Comparison of ENCODE assay signal across 14 cellular contexts in the genomic region with DNA sequence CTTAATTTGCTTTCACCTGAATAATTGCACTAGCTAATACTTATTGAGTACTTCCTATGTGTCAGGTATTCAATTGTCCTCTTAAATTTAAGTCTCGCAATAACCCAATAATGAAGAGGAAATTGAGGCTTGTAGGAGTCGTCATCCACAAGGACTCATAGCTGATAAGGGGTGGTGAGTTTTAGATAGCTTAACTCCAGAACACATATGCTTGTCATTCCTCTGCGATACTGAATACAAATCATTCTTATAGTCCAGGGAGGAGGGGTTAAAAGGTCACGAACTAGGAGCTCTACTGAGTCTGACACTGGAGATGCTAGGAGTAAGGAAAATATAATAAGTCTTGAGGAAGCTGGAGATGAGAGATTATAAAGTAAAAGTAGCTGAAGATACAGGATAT. TPM values are rescaled to one million over a fixed set of nuclear protein-coding genes. Genes with fewer than 3 reads are reported as not detected.
DNase-seq lines count a peak whose midpoint lies in the region; ATAC-seq and TF ChIP-seq lines count a peak whose summit lies in the region.
"Had no signal": no experiment of that assay in that cellular context is flagged by ENCODE, and none has a peak within 500 bp of the region (broad histone marks: within the 10 kb centered on the region; RNA-seq: fewer than 3 reads in every experiment).

No MANE protein-coding gene starts in this region.

- no peak overlapping the region for H3K27ac Mint-ChIP-seq in Caco-2 (ENCODE audit: unreplicated experiment)
- no peak overlapping the region for H3K27ac Mint-ChIP-seq in activated T-helper 17 cell treated with anti-CD3 and anti-CD28 coated beads, Interleukin-2, amount 50 U/mL, for 72 hours
- H3K27ac Mint-ChIP-seq in naive thymus-derived CD4-positive, alpha-beta T cell: peak overlapping the region in 7 of 9 donors; percentile 25 to 97 (median 89)

- intact Hi-C loops in Caco-2 (cut with micrococcal nuclease; ENCODE audit: unreplicated experiment): no loop called here
- intact Hi-C loops in naive thymus-derived CD4-positive, alpha-beta T cell (cut with micrococcal nuclease): no loop called here

- H3K9me3 ChIP-seq in BLaER1 treated with 17β-estradiol and CSF1 and Interleukin-3, amounts not matched to agents 10 nM and 100 nM (replicated peaks in 1 of 11): no peaks in the 10 kb centered on the region
- H3K9me3 ChIP-seq in Caco-2 (no peaks in the 10 kb centered on the region), gastroesophageal sphincter (no peaks in the 10 kb centered on the region)
- H3K9me3 ChIP-seq in naive thymus-derived CD4-positive, alpha-beta T cell (ENCODE audit: control insufficient read depth in 2 of 3, low read length in 3 of 3): no peaks in the 10 kb centered on the region
- H3K9me3 ChIP-seq: psoas muscle had no signal

- POLR2A ChIA-PET in Caco-2 (lab: Charles Lee): no interaction called here
- POLR2A ChIA-PET in naive thymus-derived CD4-positive, alpha-beta T cell (lab: Charles Lee): no interaction called here

- no peaks in the 10 kb centered on the region for H3K9me3 Mint-ChIP-seq in Caco-2 (ENCODE audit: unreplicated experiment)
- H3K9me3 Mint-ChIP-seq in activated T-helper 17 cell treated with anti-CD3 and anti-CD28 coated beads, Interleukin-2, amount 50 U/mL, for 72 hours: no peaks in the 10 kb centered on the region
- H3K9me3 Mint-ChIP-seq in naive thymus-derived CD4-positive, alpha-beta T cell: peaks cover 0 to 2% (median 0%) of the 10 kb centered on the region in 11 donors

- BruUV-seq in Caco-2 (replicated peaks; lab: Mats Ljungman, UMichigan): no TSS peak

- H3K4me3 Mint-ChIP-seq in Caco-2 (ENCODE audit: unreplicated experiment): peak overlapping the region; percentile 38
- H3K4me3 Mint-ChIP-seq in activated T-helper 17 cell treated with anti-CD3 and anti-CD28 coated beads, Interleukin-2, amount 50 U/mL, for 72 hours: peak overlapping the region; percentile 92
- peak overlapping the region; percentile 34 to 98 (median 74) for H3K4me3 Mint-ChIP-seq in naive thymus-derived CD4-positive, alpha-beta T cell

- CTCF ChIA-PET in Caco-2 (lab: Charles Lee): no interaction called here
- CTCF ChIA-PET in naive thymus-derived CD4-positive, alpha-beta T cell (lab: Charles Lee): interaction anchor here (0.7 kb wide), 1 partner anchor 75 kb away, joined by 3 read pairs; no protein-coding TSS in a partner anchor

- no peak for ATAC-seq in activated T-helper 17 cell treated with anti-CD3 and anti-CD28 coated beads, Interleukin-2, amount 50 U/mL, for 72 hours (replicated peaks)
- no peak for ATAC-seq in naive thymus-derived CD4-positive, alpha-beta T cell
- no peak for ATAC-seq in GM18861 (IDR thresholded peaks at IDR 0.05; ENCODE audit: unreplicated experiment)
- no peak for ATAC-seq in gastroesophageal sphincter
- ATAC-seq: Right ventricle myocardium inferior had no signal

- H3K4me1 ChIP-seq in BLaER1 treated with 17β-estradiol and CSF1 and Interleukin-3, amounts not matched to agents 10 nM and 100 nM: peaks cover 22 to 39% (median 30%) of the 10 kb centered on the region in 10 experiments
- H3K4me1 ChIP-seq in Caco-2 (no peaks in the 10 kb centered on the region), gastroesophageal sphincter (peaks cover 12 to 25% (median 13%) of the 10 kb centered on the region in 3 donors)
- peaks cover 10 to 13% of the 10 kb centered on the region in 2 donors for H3K4me1 ChIP-seq in naive thymus-derived CD4-positive, alpha-beta T cell (ENCODE audit: control insufficient read depth in 2 of 2, insufficient read depth in 2 of 2, low read length in 2 of 2)

- H3K27ac ChIP-seq in BLaER1 treated with 17β-estradiol and CSF1 and Interleukin-3, amounts not matched to agents 10 nM and 100 nM: peak overlapping the region in 4 of 11 experiments; percentile 82 to 92 (median 86); a peak in 7 of 22 replicates
- H3K27ac ChIP-seq in naive thymus-derived CD4-positive, alpha-beta T cell (ENCODE audit: low read depth, low read length): no peak overlapping the region
- H3K27ac ChIP-seq in gastroesophageal sphincter: no peak overlapping the region
- H3K27ac ChIP-seq: C4-2B had no signal

- H4K20me1 ChIP-seq in BLaER1 treated with 17β-estradiol and CSF1 and Interleukin-3, amounts not matched to agents 10 nM and 100 nM: peaks cover 0 to 5% (median 0%) of the 10 kb centered on the region in 11 experiments; a peak in 1 of 22 replicates

- H3K4me3 ChIP-seq in BLaER1 treated with 17β-estradiol and CSF1 and Interleukin-3, amounts not matched to agents 10 nM and 100 nM: no peak overlapping the region
- H3K4me3 ChIP-seq in Caco-2 (ENCODE audit: low read depth, low read length) (no peak overlapping the region), gastroesophageal sphincter (no peak overlapping the region)
- H3K4me3 ChIP-seq in naive thymus-derived CD4-positive, alpha-beta T cell (ENCODE audit: low read length): no peak overlapping the region

- peak overlapping the region in 7 of 11 experiments; percentile 2 to 95 (median 80); a peak in 6 of 22 replicates for H3K4me2 ChIP-seq in BLaER1 treated with 17β-estradiol and CSF1 and Interleukin-3, amounts not matched to agents 10 nM and 100 nM

- H3K36me3 Mint-ChIP-seq in Caco-2 (ENCODE audit: insufficient read depth, unreplicated experiment): peaks cover 17% of the 10 kb centered on the region
- peaks cover 5% of the 10 kb centered on the region for H3K36me3 Mint-ChIP-seq in activated T-helper 17 cell treated with anti-CD3 and anti-CD28 coated beads, Interleukin-2, amount 50 U/mL, for 72 hours (ENCODE audit: low read depth)
- H3K36me3 Mint-ChIP-seq in naive thymus-derived CD4-positive, alpha-beta T cell: peaks cover 0 to under 1% (median 0%) of the 10 kb centered on the region in 5 donors

- peaks cover 0 to 5% (median 2%) of the 10 kb centered on the region in 11 experiments; a peak in 7 of 22 replicates for H3K36me3 ChIP-seq in BLaER1 treated with 17β-estradiol and CSF1 and Interleukin-3, amounts not matched to agents 10 nM and 100 nM
- no peaks in the 10 kb centered on the region for H3K36me3 ChIP-seq in Caco-2 (ENCODE audit: control insufficient read depth, insufficient read depth, low read length)
- peaks cover 0 to 3% (median 0%) of the 10 kb centered on the region in 3 experiments for H3K36me3 ChIP-seq in naive thymus-derived CD4-positive, alpha-beta T cell (ENCODE audit: control insufficient read depth in 2 of 3, insufficient read depth in 3 of 3, low read length in 3 of 3)
- peaks cover 0 to under 1% of the 10 kb centered on the region in 2 donors for H3K36me3 ChIP-seq in gastroesophageal sphincter

- no peak for TF ChIP-seq EP300 in gastroesophageal sphincter (IDR thresholded peaks at IDR 0.05)

- TF ChIP-seq POLR2A in gastroesophageal sphincter (IDR thresholded peaks at IDR 0.05): no peak

- TF ChIP-seq CTCF in Caco-2 (IDR thresholded peaks at IDR 0.05; ENCODE audit: insufficient read depth in 1 of 2, low read depth in 1 of 2, low read length in 1 of 2, severe bottlenecking in 1 of 2, unreplicated experiment in 1 of 2): no peak
- TF ChIP-seq CTCF in gastroesophageal sphincter (IDR thresholded peaks at IDR 0.05): no peak

- 49 to 65% methylated on average over 3 to 4 of the region's 4 CpGs for WGBS in gastroesophageal sphincter (ENCODE audit: low coverage in 1 of 2), 2 donors

- H3K4me1 Mint-ChIP-seq in Caco-2 (ENCODE audit: low read depth, unreplicated experiment): no peaks in the 10 kb centered on the region
- H3K4me1 Mint-ChIP-seq in activated T-helper 17 cell treated with anti-CD3 and anti-CD28 coated beads, Interleukin-2, amount 50 U/mL, for 72 hours: peaks cover 13% of the 10 kb centered on the region
- peaks cover 20 to 51% (median 41%) of the 10 kb centered on the region in 7 donors for H3K4me1 Mint-ChIP-seq in naive thymus-derived CD4-positive, alpha-beta T cell

- no peaks in the 10 kb centered on the region for H3K27me3 ChIP-seq in BLaER1 treated with 17β-estradiol and CSF1 and Interleukin-3, amounts not matched to agents 10 nM and 100 nM
- no peaks in the 10 kb centered on the region for H3K27me3 ChIP-seq in Caco-2 (replicated peaks; ENCODE audit: control insufficient read depth, insufficient read depth, low read length)
- H3K27me3 ChIP-seq in naive thymus-derived CD4-positive, alpha-beta T cell (ENCODE audit: control insufficient read depth in 2 of 2, insufficient read depth in 2 of 2, low read length in 2 of 2): peaks cover 0 to 4% of the 10 kb centered on the region in 2 donors
- no peaks in the 10 kb centered on the region for H3K27me3 ChIP-seq in gastroesophageal sphincter

- no peak for DNase-seq in Caco-2
- no peak for DNase-seq in naive thymus-derived CD4-positive, alpha-beta T cell
- no peak for DNase-seq in NCI-H774 (lab: John Stamatoyannopoulos, UW)
- DNase-seq in HuH-7 (ENCODE audit: low spot score): no peak
- DNase-seq: amniotic stem cell; NCI-H2029; psoas muscle; stimulated activated CD4-positive, alpha-beta T cell treated with anti-CD3 and anti-CD28 coated beads, Interleukin-12 subunit alpha, Interleukin-12 subunit beta, amount 100 ng/mL, for 4 hours had no signal

- H3K9ac ChIP-seq in BLaER1 treated with 17β-estradiol and CSF1 and Interleukin-3, amounts not matched to agents 10 nM and 100 nM: no peak overlapping the region

- peaks cover 1% of the 10 kb centered on the region for H3K27me3 Mint-ChIP-seq in Caco-2 (ENCODE audit: insufficient read depth, unreplicated experiment)
- peaks cover 11% of the 10 kb centered on the region for H3K27me3 Mint-ChIP-seq in activated T-helper 17 cell treated with anti-CD3 and anti-CD28 coated beads, Interleukin-2, amount 50 U/mL, for 72 hours
- peaks cover 0 to 7% (median 4%) of the 10 kb centered on the region in 5 donors for H3K27me3 Mint-ChIP-seq in naive thymus-derived CD4-positive, alpha-beta T cell

RNA-seq across cellular contexts. Expression of gene PACRGL, which starts 1.4 kb away (rescaled TPM):
- total RNA-seq in Caco-2 (2022) (10.7 and 14.9 TPM in 2 replicates), gastroesophageal sphincter (10 to 100 TPM; 27.3 to 38.6 (median 30.5) TPM)
- 1 to 10 TPM; 8.0 to 9.3 TPM for total RNA-seq in activated T-helper 17 cell treated with anti-CD3 and anti-CD28 coated beads, Interleukin-2, amount 50 U/mL, for 72 hours
- total RNA-seq in naive thymus-derived CD4-positive, alpha-beta T cell: 10 to 100 TPM; 10.7 to 15.7 (median 11.7) TPM
- 1 to 10 TPM; 4.5 to 7.2 TPM for polyA plus RNA-seq in naive thymus-derived CD4-positive, alpha-beta T cell

Comparison
In these comparisons a context has a peak if more than half of its experiments do, and no peak if none do; other contexts are left out.
1. H3K27ac Mint-ChIP-seq: peak in naive thymus-derived CD4-positive, alpha-beta T cell (7 of 9); none in Caco-2 (single experiment) and activated T-helper 17 cell treated with anti-CD3 and anti-CD28 coated beads, Interleukin-2, amount 50 U/mL, for 72 hours (single experiment).
2. H3K4me3 Mint-ChIP-seq: peak in every context shown above with its lines; median percentile 92 in activated T-helper 17 cell treated with anti-CD3 and anti-CD28 coated beads, Interleukin-2, amount 50 U/mL, for 72 hours; 74 in naive thymus-derived CD4-positive, alpha-beta T cell; 38 in Caco-2.